11 cellular contexts compared by ENCODE assay signal in genomic region chr12:49904601-49905000, GRCh38. TPM values are rescaled to one million over a fixed set of nuclear protein-coding genes. Genes with fewer than 3 reads are reported as not detected.
DNase-seq lines count a peak whose midpoint lies in the region; ATAC-seq and TF ChIP-seq lines count a peak whose summit lies in the region.
"Had no signal": no experiment of that assay in that cellular context is flagged by ENCODE, and none has a peak within 500 bp of the region (broad histone marks: within the 10 kb centered on the region; RNA-seq: fewer than 3 reads in every experiment).

No MANE protein-coding gene starts in this region.

- no peak for ATAC-seq in left lung
- ATAC-seq in GM19395 (IDR thresholded peaks at IDR 0.05; ENCODE audit: unreplicated experiment) = no peak

- no peaks in the 10 kb centered on the region for H3K9me3 Mint-ChIP-seq in activated T-cell treated with anti-CD3 and anti-CD28 coated beads, Interleukin-2, amount 50 U/mL, for 24 hours
- no peaks in the 10 kb centered on the region for H3K9me3 Mint-ChIP-seq in activated naive CD8-positive, alpha-beta T cell (ENCODE audit: low read depth)

- H3K27ac Mint-ChIP-seq in activated T-cell treated with anti-CD3 and anti-CD28 coated beads, Interleukin-2, amount 50 U/mL, for 24 hours = no peak overlapping the region
- no peak overlapping the region for H3K27ac Mint-ChIP-seq in activated naive CD8-positive, alpha-beta T cell

- no peak overlapping the region for H3K4me3 ChIP-seq in left lung

- H3K27ac ChIP-seq in left lung = no peak overlapping the region
- peak overlapping the region; percentile 100 for H3K27ac ChIP-seq in temporal lobe (ENCODE audit: low read depth, low read length)

- peak overlapping the region; percentile 64 for H3K4me3 Mint-ChIP-seq in activated T-cell treated with anti-CD3 and anti-CD28 coated beads, Interleukin-2, amount 50 U/mL, for 24 hours
- H3K4me3 Mint-ChIP-seq in activated naive CD8-positive, alpha-beta T cell = peak overlapping the region; percentile 80

- H3K27me3 ChIP-seq in left lung = peaks cover 6 to 50% of the 10 kb centered on the region in 2 donors

- DNase-seq in activated T-cell treated with anti-CD3 and anti-CD28 coated beads, Interleukin-2, amount 50 U/mL, for 24 hours = no peak
- no peak for DNase-seq in activated T-cell treated with anti-CD3 and anti-CD28 coated beads, Interleukin-2, amount 50 U/mL, for 1 hour
- DNase-seq in left lung (peak; percentile 14 to 20), DMS79 treated with DMSO at 0.1 percent for 48 hours (lab: John Stamatoyannopoulos, UW) (no peak), NCI-H748 (lab: John Stamatoyannopoulos, UW; ENCODE audit: unreplicated experiment) (no peak)
- DNase-seq: central memory CD4-positive, alpha-beta T cell; SW 1271 had no signal

- no peaks in the 10 kb centered on the region for H3K36me3 Mint-ChIP-seq in activated T-cell treated with anti-CD3 and anti-CD28 coated beads, Interleukin-2, amount 50 U/mL, for 24 hours (ENCODE audit: low read depth)
- H3K36me3 Mint-ChIP-seq in activated naive CD8-positive, alpha-beta T cell = no peaks in the 10 kb centered on the region

- peaks cover 13% of the 10 kb centered on the region for H3K27me3 Mint-ChIP-seq in activated T-cell treated with anti-CD3 and anti-CD28 coated beads, Interleukin-2, amount 50 U/mL, for 24 hours
- H3K27me3 Mint-ChIP-seq in activated naive CD8-positive, alpha-beta T cell = no peaks in the 10 kb centered on the region

- no peaks in the 10 kb centered on the region for H3K9me3 ChIP-seq in left lung

- peaks cover 0 to 8% of the 10 kb centered on the region in 2 donors for H3K4me1 ChIP-seq in left lung

- peaks cover 15% of the 10 kb centered on the region for H3K4me1 Mint-ChIP-seq in activated T-cell treated with anti-CD3 and anti-CD28 coated beads, Interleukin-2, amount 50 U/mL, for 24 hours (ENCODE audit: low read depth)
- H3K4me1 Mint-ChIP-seq in activated naive CD8-positive, alpha-beta T cell (ENCODE audit: low read depth) = peaks cover 7% of the 10 kb centered on the region

- intact Hi-C loops in left lung (cut with DNase I) = no loop called here

- H3K36me3 ChIP-seq in left lung = no peaks in the 10 kb centered on the region

- no peak for TF ChIP-seq CTCF in left lung (IDR thresholded peaks at IDR 0.05)

RNA-seq across cellular contexts. Expression of gene FAIM2, which starts 0.9 kb away (rescaled TPM):
- total RNA-seq in left lung = 1 to 10 TPM; 1.7 to 1.8 TPM
- 24.6 TPM for total RNA-seq in temporal lobe

RNA-seq across cellular contexts. Expression of gene AQP2, which starts 45.9 kb away (rescaled TPM):
- total RNA-seq in left lung (under 1 TPM in 1 of 2 donors, not detected in 1; 0.42 TPM), temporal lobe (not detected)
- total RNA-seq: liver had no signal

RNA-seq across cellular contexts. Expression of gene AQP5, which starts 57.1 kb away (rescaled TPM):
- total RNA-seq in left lung (1 to 10 TPM; 7.2 to 7.7 TPM), temporal lobe (0.74 TPM)
- total RNA-seq: liver had no signal

Comparison
In these comparisons a context has a peak if more than half of its experiments do, and no peak if none do; other contexts are left out.
1. DNase-seq: peak in left lung (2 of 2); none in activated T-cell treated with anti-CD3 and anti-CD28 coated beads, Interleukin-2, amount 50 U/mL, for 24 hours (single experiment), activated T-cell treated with anti-CD3 and anti-CD28 coated beads, Interleukin-2, amount 50 U/mL, for 1 hour (single experiment), DMS79 treated with DMSO at 0.1 percent for 48 hours (single experiment) and NCI-H748 (single experiment).